In genomic region chr1:181985281-181985680, GRCh38 we compare ENCODE assay signal across 23 cellular contexts.
"Had no signal": no experiment of that assay in that cellular context is flagged by ENCODE, and none has a peak within 500 bp of the region (broad histone marks: within the 10 kb centered on the region; RNA-seq: fewer than 3 reads in every experiment).

No MANE protein-coding gene starts in this region.

- DNase-seq: IMR-90, Kasumi-1, MV-4-11, NCI-H1048, NCI-H1105, NCI-H1417 treated with DMSO at 0.1 percent for 48 hours, NCI-H146, NCI-H1694 treated with DMSO at 0.1 percent for 48 hours, NCI-H2029, NCI-H2081 treated with DMSO at 0.1 percent for 48 hours, NCI-H2171, NCI-H226, NCI-H446, NCI-H510A, NCI-H524 treated with DMSO at 0.1 percent for 48 hours, NCI-H69, NCI-H774, Right ventricle myocardium superior, RPMI8226, SIG-M5 had no signal

- H3K27ac ChIP-seq: KMS-11, SJSA1, SK-N-MC had no signal
